Comparison of ENCODE assay signal across 20 cellular contexts in the genomic region with DNA sequence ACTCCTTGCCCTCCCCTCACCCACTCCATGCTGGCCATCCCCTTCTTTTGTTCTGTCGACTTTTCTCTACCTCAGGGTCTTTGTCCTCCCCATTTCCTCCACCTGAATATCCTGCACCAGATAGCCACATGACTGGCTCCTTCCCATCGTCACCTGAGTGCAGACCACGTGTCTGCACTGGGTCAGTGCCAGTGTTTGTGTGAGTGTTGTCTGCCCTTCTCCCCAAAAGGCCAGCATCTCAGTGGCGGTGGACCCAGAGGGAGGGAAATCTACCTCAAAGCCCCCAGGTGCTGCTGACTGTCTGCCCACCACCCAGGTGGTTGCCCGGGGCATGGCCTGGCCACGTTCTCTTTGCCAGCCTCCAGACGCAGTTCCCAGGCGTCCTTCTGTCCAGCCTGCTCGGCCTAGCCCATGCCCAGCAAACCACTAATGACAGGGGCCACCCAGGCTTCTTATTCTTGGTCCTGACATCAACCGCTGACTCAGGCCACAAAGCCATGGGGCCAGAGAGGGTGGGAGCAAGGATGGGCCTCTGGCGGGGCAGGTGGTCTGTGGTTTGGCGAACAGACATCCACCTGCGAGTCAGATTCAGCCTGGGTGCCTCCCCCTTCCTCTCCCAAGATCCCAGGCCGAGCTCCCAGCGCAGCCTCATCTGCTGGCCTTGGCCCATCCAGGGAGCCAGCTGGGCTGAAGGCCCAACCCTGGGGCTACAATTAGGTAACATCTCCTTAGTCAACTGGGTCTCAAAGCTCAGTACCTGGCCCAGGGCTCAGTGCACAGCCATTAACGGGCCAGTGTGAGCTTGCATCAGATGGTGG. TPM values are rescaled to one million over a fixed set of nuclear protein-coding genes. Genes with fewer than 3 reads are reported as not detected.
DNase-seq lines count a peak whose midpoint lies in the region; ATAC-seq and TF ChIP-seq lines count a peak whose summit lies in the region.
"Had no signal": no experiment of that assay in that cellular context is flagged by ENCODE, and none has a peak within 500 bp of the region (broad histone marks: within the 10 kb centered on the region; RNA-seq: fewer than 3 reads in every experiment).

No MANE protein-coding gene starts in this region.

- H3K27ac ChIP-seq in KOPT-K1 (ENCODE audit: low read depth, low read length, poor library complexity, severe bottlenecking) (peak overlapping the region; percentile 22), psoas muscle (peak overlapping the region; percentile 7)
- H3K27ac ChIP-seq: adrenal gland, cardiac muscle cell had no signal

- DNase-seq in RPMI7951 (ENCODE audit: low read depth) (peak; percentile 66), ecto neural progenitor cell (ENCODE audit: low spot score) (peak; percentile 40), psoas muscle (peak in 1 of 2 donors; percentile 45), NCI-H82 (lab: John Stamatoyannopoulos, UW) (no peak), NCI-H1417 (lab: John Stamatoyannopoulos, UW) (no peak)
- DNase-seq in stimulated activated naive CD4-positive, alpha-beta T cell treated with Interleukin-2 at 50 U/mL for 16 hours (lab: John Stamatoyannopoulos, UW): no peak
- DNase-seq: AML-193; COR-L47; left cardiac atrium; NCI-H1105; NCI-H2081 treated with DMSO at 0.1 percent for 48 hours; nephron progenitor cell; stimulated activated CD4-positive, alpha-beta T cell treated with anti-CD3 and anti-CD28 coated beads, Interleukin-4, amount 100 ng/mL, for 1 hour had no signal

- peak; percentile 50 to 69 (median 60) for ATAC-seq in psoas muscle
- ATAC-seq in GM21529 (IDR thresholded peaks at IDR 0.05; ENCODE audit: unreplicated experiment): no peak
- ATAC-seq: left cardiac atrium had no signal

- H3K4me1 ChIP-seq in psoas muscle: peaks cover 19% of the 10 kb centered on the region

- no peaks in the 10 kb centered on the region for H3K27me3 ChIP-seq in psoas muscle (ENCODE audit: insufficient read depth in 3 of 3, low read length in 2 of 3)
- H3K27me3 ChIP-seq: adrenal gland, cardiac muscle cell had no signal

- H3K4me3 ChIP-seq in psoas muscle: no peak overlapping the region
- H3K4me3 ChIP-seq: adrenal gland, cardiac muscle cell, smooth muscle cell had no signal

- H3K9me3 ChIP-seq in KOPT-K1 (ENCODE audit: insufficient read depth, low read length, poor library complexity, severe bottlenecking): no peaks in the 10 kb centered on the region
- H3K9me3 ChIP-seq in psoas muscle: no peaks in the 10 kb centered on the region
- H3K9me3 ChIP-seq: adrenal gland had no signal

- H3K36me3 ChIP-seq in KOPT-K1 (ENCODE audit: insufficient read depth, low read length) (no peaks in the 10 kb centered on the region), psoas muscle (ENCODE audit: insufficient read depth in 1 of 2, low read depth in 1 of 2) (no peaks in the 10 kb centered on the region)
- H3K36me3 ChIP-seq: adrenal gland, cardiac muscle cell had no signal

- intact Hi-C loops in psoas muscle (cut with DNase I): loop anchor here in 1 of 2 donors (5.0 kb wide), 1 partner anchor 32 kb away; no protein-coding TSS in a partner anchor

- TF ChIP-seq CTCF in psoas muscle (IDR thresholded peaks at IDR 0.05): no peak

- 64 to 85% (median 74%) methylated on average over 14 to 16 of the region's 16 CpGs for WGBS in psoas muscle, 3 donors

RNA-seq across cellular contexts. Expression of a gene that starts 5.5 kb away (rescaled TPM):
- total RNA-seq in RPMI7951 (2014; rRNA removed; shearing (Covaris generic)): 56.2 and 64.6 TPM in 2 replicates
- 10 to 100 TPM; 17.8 to 24.8 (median 21.2) TPM for total RNA-seq in psoas muscle
- polyA plus RNA-seq in psoas muscle: 10 to 100 TPM; 19.2 to 40.1 (median 22.8) TPM

RNA-seq across cellular contexts. Expression of a gene that starts 43.6 kb away (rescaled TPM):
- 179 and 201 TPM in 2 replicates for total RNA-seq in RPMI7951 (2014; rRNA removed; shearing (Covaris generic))
- 10 to 100 TPM; 27.9 to 46.7 (median 38.2) TPM for total RNA-seq in psoas muscle
- polyA plus RNA-seq in psoas muscle: 10 to 100 TPM; 62.1 to 86.3 (median 66.1) TPM

RNA-seq across cellular contexts. Expression of a gene that starts 44.4 kb away (rescaled TPM):
- not detected in 2 replicates for total RNA-seq in RPMI7951 (2014; rRNA removed; shearing (Covaris generic))
- 10 to 100 TPM; 35.5 to 58.8 (median 43.0) TPM for total RNA-seq in psoas muscle
- 10 to 100 TPM in 2 of 3 donors, 1 to 10 TPM in 1; 8.1 to 22.5 (median 11.9) TPM for polyA plus RNA-seq in psoas muscle
- total RNA-seq: HT1080, LHCN-M2 had no signal

Comparison
In these comparisons a context has a peak if more than half of its experiments do, and no peak if none do; other contexts are left out.
1. DNase-seq: peak in RPMI7951 (single experiment) and ecto neural progenitor cell (single experiment); none in NCI-H82 (single experiment), stimulated activated naive CD4-positive, alpha-beta T cell treated with Interleukin-2 at 50 U/mL for 16 hours (single experiment) and NCI-H1417 (0 of 3).
2. RNA of a gene that starts 44.4 kb away (total RNA-seq): 35.5 to 58.8 TPM in psoas muscle; not detected in RPMI7951; every median in the first group is over 10 times any median in the second.